28 cellular contexts compared by ENCODE assay signal in the genomic region with DNA sequence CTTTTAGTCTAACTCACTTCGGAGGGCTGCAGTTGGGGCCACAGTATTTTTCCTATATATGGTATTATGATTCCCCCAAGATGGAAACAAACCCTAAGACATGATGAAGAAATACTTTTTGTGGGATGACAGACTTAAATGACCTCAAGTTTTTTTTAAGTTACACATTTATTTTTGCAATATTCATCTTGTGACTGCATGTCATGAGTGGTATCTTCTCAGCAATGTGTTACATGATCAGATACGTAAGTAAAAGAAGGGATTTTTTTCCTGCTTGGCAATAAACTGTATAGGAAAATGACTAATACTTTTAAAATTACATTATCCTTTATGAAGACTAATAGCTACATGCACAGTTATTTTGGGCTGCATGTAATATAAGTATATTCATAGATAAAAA. TPM values are rescaled to one million over a fixed set of nuclear protein-coding genes. Genes with fewer than 3 reads are reported as not detected.
"Had no signal": no experiment of that assay in that cellular context is flagged by ENCODE, and none has a peak within 500 bp of the region (broad histone marks: within the 10 kb centered on the region; RNA-seq: fewer than 3 reads in every experiment).

No MANE protein-coding gene starts in this region.

- H3K27ac ChIP-seq: stomach, suprapubic skin, testis, thoracic aorta, thyroid gland, tibial artery, tibial nerve, transverse colon, upper lobe of left lung, upper lobe of right lung, uterus, vagina had no signal

- DNase-seq: stimulated activated CD4-positive, alpha-beta T cell treated with anti-CD3 and anti-CD28 coated beads, Interleukin-2, amount 100 ng/mL, for 48 hours; stimulated activated CD4-positive, alpha-beta T cell treated with anti-CD3 and anti-CD28 coated beads, Interleukin-4, amount 100 ng/mL, for 1 hour; stimulated activated CD4-positive, alpha-beta T cell treated with anti-CD3 and anti-CD28 coated beads, Interleukin-4, amount 100 ng/mL, for 24 hours; stimulated activated CD4-positive, alpha-beta T cell treated with anti-CD3 and anti-CD28 coated beads, Interleukin-4, amount 100 ng/mL, for 4 hours; stimulated activated CD8-positive, alpha-beta memory T cell treated with anti-CD3 and anti-CD28 coated beads, Interleukin-4, amount 100 ng/mL, for 48 hours; stimulated activated naive B cell treated with anti-CD40 and anti-IgM and Interleukin-4, amounts not matched to agents 10 μg/mL and 1 μg/mL and 100 μg/mL, for 72 hours; stimulated activated naive CD4-positive, alpha-beta T cell; stimulated activated naive CD4-positive, alpha-beta T cell treated with Interleukin-2 at 50 U/mL for 16 hours; stimulated activated naive CD8-positive, alpha-beta T cell treated with anti-CD3 and anti-CD28 coated beads, Interleukin-15, amount 100 ng/mL, for 72 hours; stimulated activated naive CD8-positive, alpha-beta T cell treated with anti-CD3 and anti-CD28 coated beads, Interleukin-15, Interleukin-2, amounts not matched to agents 100 U/mL and 50 U/mL, for 24 hours; stomach; substantia nigra; testis; thyroid gland; tibial artery; transverse colon; upper lobe of left lung; upper lobe of right lung; uterus had no signal

- H3K36me3 ChIP-seq: stomach, suprapubic skin, thoracic aorta, thyroid gland, tibial artery, tibial nerve, transverse colon, upper lobe of left lung, upper lobe of right lung, uterus, vagina had no signal

- FAIRE-seq: urothelium cell line had no signal

- H3K4me1 ChIP-seq: stomach, suprapubic skin, testis, thyroid gland, tibial artery, tibial nerve, transverse colon, upper lobe of left lung, upper lobe of right lung, uterus, vagina had no signal

- H3K9me3 ChIP-seq: stomach, suprapubic skin, testis, thoracic aorta, thyroid gland, tibial artery, tibial nerve, transverse colon, upper lobe of left lung, upper lobe of right lung, uterus, vagina had no signal

- ATAC-seq: stimulated activated effector memory CD8-positive, alpha-beta T cell treated with anti-CD3 and anti-CD28 coated beads, Interleukin-12 subunit alpha, Interleukin-12 subunit beta, amount 100 ng/mL, for 72 hours; stimulated activated memory B cell treated with anti-CD40 and anti-IgM and Interleukin-4, amounts not matched to agents 10 μg/mL and 1 μg/mL and 100 μg/mL, for 72 hours; stimulated activated naive B cell treated with anti-CD40 and anti-IgM and Interleukin-4, amounts not matched to agents 10 μg/mL and 1 μg/mL and 100 μg/mL, for 72 hours; stimulated activated naive CD8-positive, alpha-beta T cell treated with anti-CD3 and anti-CD28 coated beads, Interleukin-15, amount 100 ng/mL, for 72 hours; stimulated activated naive CD8-positive, alpha-beta T cell treated with anti-CD3 and anti-CD28 coated beads, Interleukin-15, Interleukin-2, amounts not matched to agents 100 U/mL and 50 U/mL, for 24 hours; upper lobe of right lung had no signal

- H3K27me3 ChIP-seq: stomach, suprapubic skin, testis, thyroid gland, tibial artery, tibial nerve, transverse colon, upper lobe of left lung, upper lobe of right lung, uterus, vagina had no signal

- H3K4me3 ChIP-seq: stomach, suprapubic skin, testis, thoracic aorta, thyroid gland, tibial artery, tibial nerve, transverse colon, upper lobe of left lung, upper lobe of right lung, uterus, vagina had no signal

RNA-seq across cellular contexts. Expression of gene OR13A1, which starts 57.8 kb away (rescaled TPM):
- total RNA-seq: stomach, subcutaneous adipose tissue, suprapubic skin, temporal lobe, thyroid gland, tibial nerve, upper lobe of right lung, vagina had no signal
